In the genomic region with DNA sequence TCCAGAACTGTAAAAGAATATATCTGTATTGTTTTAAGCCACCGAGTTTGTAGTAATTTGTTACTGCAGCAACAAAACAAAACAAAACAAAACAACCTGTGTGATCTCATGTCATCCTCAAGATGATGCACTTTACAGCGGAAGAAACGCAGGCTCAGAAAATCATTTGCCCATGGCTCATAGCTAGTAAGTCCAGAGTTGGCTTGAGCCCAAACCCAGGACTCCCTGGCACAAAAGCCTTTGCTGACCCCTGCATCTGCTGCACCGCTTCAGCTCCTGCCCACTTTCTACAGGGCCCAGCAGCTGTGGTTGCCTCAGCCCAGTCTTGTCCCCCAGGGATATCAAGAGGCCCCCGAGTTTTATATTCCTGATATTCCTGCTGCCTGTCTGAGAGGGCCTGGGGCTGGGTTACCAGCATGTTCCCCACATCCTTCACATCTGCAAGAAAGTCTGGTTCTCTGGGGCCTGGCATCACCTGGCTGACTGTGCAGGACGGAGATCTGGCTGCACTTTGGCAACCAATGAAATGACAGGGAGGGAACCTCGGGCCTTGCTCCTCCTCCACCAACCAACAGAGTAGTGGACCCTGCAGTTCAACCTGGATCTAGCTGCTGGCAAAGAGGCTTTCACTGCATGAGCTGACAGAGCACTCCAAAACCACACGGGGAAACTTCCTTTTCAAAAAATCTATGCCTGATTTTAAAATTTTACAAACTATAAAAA, we compare ENCODE assay signal across 19 cellular contexts. TPM values are rescaled to one million over a fixed set of nuclear protein-coding genes. Genes with fewer than 3 reads are reported as not detected.
DNase-seq lines count a peak whose midpoint lies in the region; ATAC-seq and TF ChIP-seq lines count a peak whose summit lies in the region.
"Had no signal": no experiment of that assay in that cellular context is flagged by ENCODE, and none has a peak within 500 bp of the region (broad histone marks: within the 10 kb centered on the region; RNA-seq: fewer than 3 reads in every experiment).

No MANE protein-coding gene starts in this region.

- H3K4me2 ChIP-seq in GM23338: no peak overlapping the region

- H3K27me3 ChIP-seq in GM23338 (ENCODE audit: insufficient read depth) (no peaks in the 10 kb centered on the region), ascending aorta (no peaks in the 10 kb centered on the region), right atrium auricular region (no peaks in the 10 kb centered on the region), gastrocnemius medialis (no peaks in the 10 kb centered on the region), dorsolateral prefrontal cortex (peaks cover 0 to 10% (median 0%) of the 10 kb centered on the region in 45 donors)

- no peak overlapping the region for H3K27ac Mint-ChIP-seq in GM23338
- H3K27ac Mint-ChIP-seq: activated CD8-positive, alpha-beta memory T cell treated with anti-CD3 and anti-CD28 coated beads, Interleukin-2, amount 10 ng/mL, durations not matched to agents 7 days and 5 days; natural killer cell treated with Interleukin-12 subunit alpha and Interleukin-12 subunit beta and Interleukin-15 and Interleukin-18, amount 100 ng/mL, for 72 hours; stimulated activated naive CD8-positive, alpha-beta T cell treated with anti-CD3 and anti-CD28 coated beads, Interleukin-15, Interleukin-2, amounts not matched to agents 100 ng/mL and 50 ng/mL, for 24 hours; T-helper 2 cell treated with Interferon-gamma antibody and Interleukin-4, amounts not matched to agents 5 μg/mL and 100 μg/mL, for 36 hours had no signal

- peak; percentile 62 for ATAC-seq in GM23338
- no peak for ATAC-seq in gastrocnemius medialis
- ATAC-seq: activated CD8-positive, alpha-beta memory T cell treated with anti-CD3 and anti-CD28 coated beads, Interleukin-2, amount 10 ng/mL, durations not matched to agents 7 days and 5 days had no signal

- no peaks in the 10 kb centered on the region for H3K9me2 ChIP-seq in GM23338 (ENCODE audit: insufficient read depth)

- H3K36me3 ChIP-seq in GM23338 (ENCODE audit: insufficient read depth) (no peaks in the 10 kb centered on the region), ascending aorta (no peaks in the 10 kb centered on the region), right atrium auricular region (peaks cover 6% of the 10 kb centered on the region), gastrocnemius medialis (no peaks in the 10 kb centered on the region)

- no peaks in the 10 kb centered on the region for H3K79me2 ChIP-seq in GM23338 (replicated peaks; ENCODE audit: insufficient read depth)

- H3K27ac ChIP-seq in GM23338 (ENCODE audit: low read depth) (no peak overlapping the region), ascending aorta (peak overlapping the region; percentile 54 to 76), right atrium auricular region (peak overlapping the region; percentile 22 to 35), gastrocnemius medialis (peak overlapping the region; percentile 21 to 60 (median 40)), dorsolateral prefrontal cortex (no peak overlapping the region)

- DNase-seq in GM23338 (ENCODE audit: low spot score) (no peak), ascending aorta (ENCODE audit: low spot score in 2 of 2) (no peak), right atrium auricular region (ENCODE audit: low spot score) (no peak), gastrocnemius medialis (no peak), hippocampal formation (lab: John Stamatoyannopoulos, UW) (no peak), dorsolateral prefrontal cortex (no peak), NCI-H82 treated with DMSO at 0.1 percent for 48 hours (lab: John Stamatoyannopoulos, UW; ENCODE audit: unreplicated experiment) (no peak), glomerular visceral epithelial cell (ENCODE audit: extremely low spot score) (no peak)
- DNase-seq: activated CD4-positive, alpha-beta T cell treated with anti-CD3 and anti-CD28 coated beads for 1 hour; activated CD8-positive, alpha-beta memory T cell treated with anti-CD3 and anti-CD28 coated beads, Interleukin-2, amount 10 ng/mL, durations not matched to agents 7 days and 5 days; amniotic stem cell; NCI-H1694 treated with DMSO at 0.1 percent for 48 hours; NCI-H446; SHP77 treated with DMSO at 0.1 percent for 48 hours had no signal

- no peaks in the 10 kb centered on the region for H4K20me1 ChIP-seq in GM23338 (replicated peaks; ENCODE audit: insufficient read depth)

- no peak for TF ChIP-seq POLR2A in gastrocnemius medialis (IDR thresholded peaks at IDR 0.05)

- no peak overlapping the region for H3K4me3 Mint-ChIP-seq in GM23338
- H3K4me3 Mint-ChIP-seq: activated CD8-positive, alpha-beta memory T cell treated with anti-CD3 and anti-CD28 coated beads, Interleukin-2, amount 10 ng/mL, durations not matched to agents 7 days and 5 days; natural killer cell treated with Interleukin-12 subunit alpha and Interleukin-12 subunit beta and Interleukin-15 and Interleukin-18, amount 100 ng/mL, for 72 hours; stimulated activated naive CD8-positive, alpha-beta T cell treated with anti-CD3 and anti-CD28 coated beads, Interleukin-15, Interleukin-2, amounts not matched to agents 100 ng/mL and 50 ng/mL, for 24 hours; T-helper 2 cell treated with Interferon-gamma antibody and Interleukin-4, amounts not matched to agents 5 μg/mL and 100 μg/mL, for 36 hours had no signal

- intact Hi-C loops in ascending aorta (cut with DNase I) (no loop called here), gastrocnemius medialis (cut with DNase I; ENCODE audit: low total_unique reads) (no loop called here), dorsolateral prefrontal cortex (cut with DNase I) (no loop called here)

- peaks cover 6% of the 10 kb centered on the region for H3K27me3 Mint-ChIP-seq in GM23338 (ENCODE audit: insufficient read depth, low read depth, poor library complexity)
- H3K27me3 Mint-ChIP-seq: natural killer cell treated with Interleukin-12 subunit alpha and Interleukin-12 subunit beta and Interleukin-15 and Interleukin-18, amount 100 ng/mL, for 72 hours had no signal

- peaks cover 2% of the 10 kb centered on the region; the same call in 1 of the 3 replicates for H3K4me1 Mint-ChIP-seq in GM23338
- H3K4me1 Mint-ChIP-seq: activated CD8-positive, alpha-beta memory T cell treated with anti-CD3 and anti-CD28 coated beads, Interleukin-2, amount 10 ng/mL, durations not matched to agents 7 days and 5 days had no signal

- no peaks in the 10 kb centered on the region for H3F3A ChIP-seq in GM23338 (replicated peaks; ENCODE audit: low read depth)

- in situ Hi-C loops in gastrocnemius medialis (cut with MboI; ENCODE audit: low sequenced_read_pairs in 4 of 4): no loop called here

- H3K9me3 ChIP-seq in ascending aorta (no peaks in the 10 kb centered on the region), right atrium auricular region (no peaks in the 10 kb centered on the region), gastrocnemius medialis (no peaks in the 10 kb centered on the region)

- no peaks in the 10 kb centered on the region for H3K36me3 Mint-ChIP-seq in GM23338 (ENCODE audit: low read depth)
- H3K36me3 Mint-ChIP-seq: activated CD8-positive, alpha-beta memory T cell treated with anti-CD3 and anti-CD28 coated beads, Interleukin-2, amount 10 ng/mL, durations not matched to agents 7 days and 5 days; natural killer cell treated with Interleukin-12 subunit alpha and Interleukin-12 subunit beta and Interleukin-15 and Interleukin-18, amount 100 ng/mL, for 72 hours had no signal

- H3K4me3 ChIP-seq in GM23338 (no peak overlapping the region), ascending aorta (no peak overlapping the region), right atrium auricular region (no peak overlapping the region), gastrocnemius medialis (no peak overlapping the region), dorsolateral prefrontal cortex (no peak overlapping the region)
- H3K4me3 ChIP-seq: lung had no signal

- H3K4me1 ChIP-seq in GM23338 (ENCODE audit: insufficient read depth) (no peaks in the 10 kb centered on the region), ascending aorta (peaks cover 0 to 17% of the 10 kb centered on the region in 2 donors), right atrium auricular region (peaks cover 0 to 10% of the 10 kb centered on the region in 2 donors), gastrocnemius medialis (peaks cover 6 to 11% of the 10 kb centered on the region in 2 donors)

- peak overlapping the region; percentile 38; the same call in 1 of the 2 replicates for H2AFZ ChIP-seq in GM23338

- H3K9me3 Mint-ChIP-seq in GM23338: no peaks in the 10 kb centered on the region
- H3K9me3 Mint-ChIP-seq: natural killer cell treated with Interleukin-12 subunit alpha and Interleukin-12 subunit beta and Interleukin-15 and Interleukin-18, amount 100 ng/mL, for 72 hours; stimulated activated naive CD8-positive, alpha-beta T cell treated with anti-CD3 and anti-CD28 coated beads, Interleukin-15, Interleukin-2, amounts not matched to agents 100 ng/mL and 50 ng/mL, for 24 hours; T-helper 2 cell treated with Interferon-gamma antibody and Interleukin-4, amounts not matched to agents 5 μg/mL and 100 μg/mL, for 36 hours had no signal

- TF ChIP-seq CTCF in GM23338 (conservative IDR thresholded peaks at IDR 0.05; ENCODE audit: low read depth in 2 of 2) (no peak), ascending aorta (IDR thresholded peaks at IDR 0.05) (no peak), right atrium auricular region (IDR thresholded peaks at IDR 0.05) (no peak), gastrocnemius medialis (IDR thresholded peaks at IDR 0.05 in 4 of 5, conservative IDR thresholded peaks at IDR 0.05 in 1 of 5) (no peak), dorsolateral prefrontal cortex (IDR thresholded peaks at IDR 0.05 in 54 of 56, conservative IDR thresholded peaks at IDR 0.05 in 2 of 56; ENCODE audit: low read depth in 1 of 56, partially characterized antibody in 56 of 56) (no peak)

TF ChIP-seq in GM23338, 12 proteins besides CTCF, POLR2A, EP300 and RAD21 (continues in another document):
- TF ChIP-seq ZNF331 (CRISPR knock-in tag; IDR thresholded peaks at IDR 0.05; ENCODE audit: low read depth): no peak
- TF ChIP-seq ZNF114 (CRISPR knock-in tag; IDR thresholded peaks at IDR 0.05): no peak
- TF ChIP-seq, protein P1, sequence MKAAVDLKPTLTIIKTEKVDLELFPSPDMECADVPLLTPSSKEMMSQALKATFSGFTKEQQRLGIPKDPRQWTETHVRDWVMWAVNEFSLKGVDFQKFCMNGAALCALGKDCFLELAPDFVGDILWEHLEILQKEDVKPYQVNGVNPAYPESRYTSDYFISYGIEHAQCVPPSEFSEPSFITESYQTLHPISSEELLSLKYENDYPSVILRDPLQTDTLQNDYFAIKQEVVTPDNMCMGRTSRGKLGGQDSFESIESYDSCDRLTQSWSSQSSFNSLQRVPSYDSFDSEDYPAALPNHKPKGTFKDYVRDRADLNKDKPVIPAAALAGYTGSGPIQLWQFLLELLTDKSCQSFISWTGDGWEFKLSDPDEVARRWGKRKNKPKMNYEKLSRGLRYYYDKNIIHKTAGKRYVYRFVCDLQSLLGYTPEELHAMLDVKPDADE (IDR thresholded peaks at IDR 0.05): no peak

RNA-seq across cellular contexts. Expression of a gene that starts 56.8 kb away (rescaled TPM):
- total RNA-seq in GM23338 (2014; rRNA removed; shearing (Covaris generic)): 0.78 and 1.1 TPM in 2 replicates
- polyA plus RNA-seq in GM23338 (2016; fragmentation: Nextera tagmentation; extraction: Ambion mirVana): 0.16 and 0.43 TPM in 2 replicates
- total RNA-seq in ascending aorta (86.7 TPM), right atrium auricular region (100 to 1,000 TPM; 131 to 168 TPM), gastrocnemius medialis (10 to 100 TPM; 18.3 to 86.6 (median 38.0) TPM), dorsolateral prefrontal cortex (1 to 10 TPM in 56 of 120 experiments, under 1 TPM in 63, not detected in 1; 0.21 to 8.8 (median 0.92) TPM)
- total RNA-seq: activated CD8-positive, alpha-beta memory T cell treated with anti-CD3 and anti-CD28 coated beads, Interleukin-2, amount 10 ng/mL, durations not matched to agents 7 days and 5 days; pulmonary artery endothelial cell had no signal

Comparison
In these comparisons a context has a peak if more than half of its experiments do, and no peak if none do; other contexts are left out.
1. H3K27ac ChIP-seq: peak in ascending aorta (2 of 2), right atrium auricular region (2 of 2) and gastrocnemius medialis (4 of 4); none in GM23338 (single experiment) and dorsolateral prefrontal cortex (0 of 59).